In the genomic region with DNA sequence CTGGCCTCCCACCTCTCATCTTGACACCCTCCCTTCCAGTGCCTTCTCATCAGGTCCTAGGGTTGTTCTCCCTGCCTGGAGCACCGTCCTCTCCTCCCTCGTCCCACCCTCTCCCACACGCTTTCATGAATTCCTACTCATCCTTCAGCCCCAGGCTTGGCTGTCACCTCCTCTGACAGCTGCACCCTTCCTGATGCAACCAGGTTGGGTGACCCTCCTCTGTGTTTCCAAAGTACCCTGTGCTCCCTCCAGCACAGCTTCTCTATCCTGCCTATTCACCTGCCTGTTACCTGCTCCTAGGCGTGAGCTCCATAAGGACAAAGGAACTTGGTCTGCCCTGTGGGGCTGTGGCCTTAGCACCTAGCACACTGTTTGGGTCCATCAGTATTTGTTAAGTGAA, we compare ENCODE assay signal across 22 cellular contexts. TPM values are rescaled to one million over a fixed set of nuclear protein-coding genes. Genes with fewer than 3 reads are reported as not detected.
A peak's percentile ranks its signal among the peaks of the same experiment; 100 is the strongest.
DNase-seq lines count a peak whose midpoint lies in the region; ATAC-seq and TF ChIP-seq lines count a peak whose summit lies in the region.
"Had no signal": no experiment of that assay in that cellular context is flagged by ENCODE, and none has a peak within 500 bp of the region (broad histone marks: within the 10 kb centered on the region; RNA-seq: fewer than 3 reads in every experiment).

No MANE protein-coding gene starts in this region.

- H3K9me3 ChIP-seq in effector memory CD4-positive, alpha-beta T cell (ENCODE audit: control insufficient read depth, low read length): no peaks in the 10 kb centered on the region
- H3K9me3 ChIP-seq: breast epithelium, gastroesophageal sphincter, SJCRH30, upper lobe of right lung had no signal

- intact Hi-C loops in Right ventricle myocardium inferior (cut with DNase I) (no loop called here), Right ventricle myocardium superior (cut with DNase I) (no loop called here), natural killer cell (cut with micrococcal nuclease) (no loop called here)
- intact Hi-C loops in activated T-helper 1 cell treated with anti-CD3 and anti-CD28 coated beads, Interleukin-12 subunit alpha, Interleukin-12 subunit beta, Interleukin-2, Interleukin-4 antibody, amounts not matched to agents 30 ng/mL and 10 ng/mL and 1 ng/mL, durations not matched to agents 14 hours and 24 hours and 36 hours (cut with micrococcal nuclease): no loop called here

- H3K27me3 Mint-ChIP-seq in activated T-helper 1 cell treated with anti-CD3 and anti-CD28 coated beads, Interleukin-12 subunit alpha, Interleukin-12 subunit beta, Interleukin-2, Interleukin-4 antibody, amounts not matched to agents 30 ng/mL and 10 ng/mL and 1 ng/mL, durations not matched to agents 14 hours and 24 hours and 36 hours (ENCODE audit: insufficient read depth): no peaks in the 10 kb centered on the region
- H3K27me3 Mint-ChIP-seq in natural killer cell (ENCODE audit: low read depth in 2 of 2): no peaks in the 10 kb centered on the region
- H3K27me3 Mint-ChIP-seq: stimulated activated naive CD8-positive, alpha-beta T cell treated with anti-CD3 and anti-CD28 coated beads, Interleukin-15, amount 100 ng/mL, for 72 hours had no signal

- no peaks in the 10 kb centered on the region for H3K27me3 ChIP-seq in effector memory CD4-positive, alpha-beta T cell (replicated peaks; ENCODE audit: control insufficient read depth, insufficient read depth, low read length, poor library complexity, severe bottlenecking)
- H3K27me3 ChIP-seq: breast epithelium, dorsolateral prefrontal cortex, gastroesophageal sphincter, SJCRH30, upper lobe of right lung had no signal

- H3K4me1 Mint-ChIP-seq in activated T-helper 1 cell treated with anti-CD3 and anti-CD28 coated beads, Interleukin-12 subunit alpha, Interleukin-12 subunit beta, Interleukin-2, Interleukin-4 antibody, amounts not matched to agents 30 ng/mL and 10 ng/mL and 1 ng/mL, durations not matched to agents 14 hours and 24 hours and 36 hours (ENCODE audit: low read depth): peaks cover under 1% of the 10 kb centered on the region
- H3K4me1 Mint-ChIP-seq in natural killer cell: peaks cover 11 to 32% of the 10 kb centered on the region in 2 donors

- peaks cover 84% of the 10 kb centered on the region for H3K36me3 ChIP-seq in effector memory CD4-positive, alpha-beta T cell (ENCODE audit: control insufficient read depth, insufficient read depth, low read length)
- H3K36me3 ChIP-seq: breast epithelium, SJCRH30 had no signal

- no peak for TF ChIP-seq CTCF in natural killer cell (IDR thresholded peaks at IDR 0.05)

- H3K4me3 ChIP-seq in effector memory CD4-positive, alpha-beta T cell (ENCODE audit: insufficient read depth, low read depth, low read length, poor library complexity, severe bottlenecking): no peak overlapping the region
- H3K4me3 ChIP-seq: breast epithelium, dorsolateral prefrontal cortex, gastroesophageal sphincter, SJCRH30, upper lobe of right lung had no signal

- H3K4me1 ChIP-seq in effector memory CD4-positive, alpha-beta T cell (ENCODE audit: control insufficient read depth, insufficient read depth, low read length, poor library complexity, severe bottlenecking): no peaks in the 10 kb centered on the region
- H3K4me1 ChIP-seq: breast epithelium had no signal

- no peak overlapping the region for H3K27ac ChIP-seq in effector memory CD4-positive, alpha-beta T cell (ENCODE audit: insufficient read depth, low read length, poor library complexity, severe bottlenecking)
- H3K27ac ChIP-seq: breast epithelium, gastroesophageal sphincter, SJCRH30, upper lobe of right lung had no signal

- H3K9me3 Mint-ChIP-seq in activated T-helper 1 cell treated with anti-CD3 and anti-CD28 coated beads, Interleukin-12 subunit alpha, Interleukin-12 subunit beta, Interleukin-2, Interleukin-4 antibody, amounts not matched to agents 30 ng/mL and 10 ng/mL and 1 ng/mL, durations not matched to agents 14 hours and 24 hours and 36 hours: no peaks in the 10 kb centered on the region
- H3K9me3 Mint-ChIP-seq in natural killer cell: no peaks in the 10 kb centered on the region
- H3K9me3 Mint-ChIP-seq: stimulated activated naive CD8-positive, alpha-beta T cell treated with anti-CD3 and anti-CD28 coated beads, Interleukin-15, amount 100 ng/mL, for 72 hours had no signal

- peaks cover 32% of the 10 kb centered on the region for H3K36me3 Mint-ChIP-seq in activated T-helper 1 cell treated with anti-CD3 and anti-CD28 coated beads, Interleukin-12 subunit alpha, Interleukin-12 subunit beta, Interleukin-2, Interleukin-4 antibody, amounts not matched to agents 30 ng/mL and 10 ng/mL and 1 ng/mL, durations not matched to agents 14 hours and 24 hours and 36 hours (ENCODE audit: low read depth)
- H3K36me3 Mint-ChIP-seq in natural killer cell: peaks cover 18% of the 10 kb centered on the region

- DNase-seq in Right ventricle myocardium inferior (ENCODE audit: missing footprints) (peak; percentile 13), Right ventricle myocardium superior (no peak), natural killer cell (no peak)
- DNase-seq in activated T-helper 1 cell treated with anti-CD3 and anti-CD28 coated beads, Interleukin-12 subunit alpha, Interleukin-12 subunit beta, Interleukin-2, Interleukin-4 antibody, amounts not matched to agents 30 ng/mL and 10 ng/mL and 1 ng/mL, durations not matched to agents 14 hours and 24 hours and 36 hours (ENCODE audit: low spot score): no peak
- no peak for DNase-seq in effector memory CD4-positive, alpha-beta T cell
- DNase-seq: activated CD8-positive, alpha-beta memory T cell treated with anti-CD3 and anti-CD28 coated beads, Interleukin-2, amount 50 U/mL, for 48 hours; KG1; left cardiac atrium; midbrain; NCI-H1048; NCI-H526; occipital lobe; SJCRH30; stimulated activated naive CD8-positive, alpha-beta T cell treated with anti-CD3 and anti-CD28 coated beads, Interleukin-15, amount 100 ng/mL, for 72 hours; T1000; upper lobe of right lung had no signal

- ATAC-seq in Right ventricle myocardium inferior (no peak), Right ventricle myocardium superior (ENCODE audit: poor library complexity) (no peak), natural killer cell (no peak), GM19351 (IDR thresholded peaks at IDR 0.05; ENCODE audit: unreplicated experiment) (no peak), GM19397 (IDR thresholded peaks at IDR 0.05; ENCODE audit: unreplicated experiment) (no peak)
- ATAC-seq: esophagus mucosa; gastroesophageal sphincter; left cardiac atrium; stimulated activated naive CD8-positive, alpha-beta T cell treated with anti-CD3 and anti-CD28 coated beads, Interleukin-15, amount 100 ng/mL, for 72 hours; upper lobe of right lung had no signal

- H3K4me3 Mint-ChIP-seq in activated T-helper 1 cell treated with anti-CD3 and anti-CD28 coated beads, Interleukin-12 subunit alpha, Interleukin-12 subunit beta, Interleukin-2, Interleukin-4 antibody, amounts not matched to agents 30 ng/mL and 10 ng/mL and 1 ng/mL, durations not matched to agents 14 hours and 24 hours and 36 hours: no peak overlapping the region
- no peak overlapping the region for H3K4me3 Mint-ChIP-seq in natural killer cell
- H3K4me3 Mint-ChIP-seq: stimulated activated naive CD8-positive, alpha-beta T cell treated with anti-CD3 and anti-CD28 coated beads, Interleukin-15, amount 100 ng/mL, for 72 hours had no signal

- peak overlapping the region; percentile 41 for H3K27ac Mint-ChIP-seq in activated T-helper 1 cell treated with anti-CD3 and anti-CD28 coated beads, Interleukin-12 subunit alpha, Interleukin-12 subunit beta, Interleukin-2, Interleukin-4 antibody, amounts not matched to agents 30 ng/mL and 10 ng/mL and 1 ng/mL, durations not matched to agents 14 hours and 24 hours and 36 hours
- peak overlapping the region; percentile 34 to 62 for H3K27ac Mint-ChIP-seq in natural killer cell

RNA-seq across cellular contexts. Expression of gene SGSM3, which starts 58.4 kb away (rescaled TPM):
- total RNA-seq in Right ventricle myocardium inferior (36.8 TPM), Right ventricle myocardium superior (33.6 TPM), natural killer cell (10 to 100 TPM; 74.4 to 93.2 (median 76.3) TPM)
- 46.2 and 53.2 TPM in 2 replicates for total RNA-seq in activated T-helper 1 cell treated with anti-CD3 and anti-CD28 coated beads, Interleukin-12 subunit alpha, Interleukin-12 subunit beta, Interleukin-2, Interleukin-4 antibody, amounts not matched to agents 30 ng/mL and 10 ng/mL and 1 ng/mL, durations not matched to agents 14 hours and 24 hours and 36 hours
